In the genomic region with DNA sequence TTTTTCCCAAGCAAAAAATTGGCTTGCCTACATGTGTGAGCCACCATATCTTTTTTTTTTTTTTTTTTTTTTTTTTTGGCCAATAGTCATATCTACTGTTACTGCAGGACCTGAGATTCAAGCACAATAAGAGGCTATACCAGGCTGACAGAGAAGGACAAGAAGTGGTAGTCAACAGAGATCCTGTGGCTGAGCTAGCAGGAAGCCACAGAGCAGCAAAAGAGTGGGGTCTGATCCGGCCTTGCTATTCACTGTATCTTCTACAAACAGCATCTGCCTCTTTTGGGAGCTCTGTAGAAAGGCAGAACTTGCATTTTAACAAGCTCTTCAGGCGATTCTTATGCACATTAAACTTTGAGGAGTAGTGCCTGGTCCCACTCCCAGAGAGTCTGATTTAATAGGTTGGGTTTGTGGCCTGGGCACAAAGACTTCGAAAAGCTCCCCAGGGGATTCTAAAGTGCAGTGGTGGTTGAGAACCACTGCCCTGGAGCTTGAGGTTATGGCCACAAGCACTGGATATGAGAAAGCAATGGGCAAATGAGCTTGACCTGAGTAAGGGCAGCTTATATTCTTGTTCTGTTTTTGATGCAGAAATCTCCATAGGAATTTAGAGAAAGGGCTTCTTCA, we compare ENCODE assay signal across 9 cellular contexts.
DNase-seq lines count a peak whose midpoint lies in the region; ATAC-seq, FAIRE-seq and TF ChIP-seq lines count a peak whose summit lies in the region.
"Had no signal": no experiment of that assay in that cellular context is flagged by ENCODE, and none has a peak within 500 bp of the region (broad histone marks: within the 10 kb centered on the region; RNA-seq: fewer than 3 reads in every experiment).

No MANE protein-coding gene starts in this region.

- DNase-seq in esophagus squamous epithelium (lab: John Stamatoyannopoulos, UW): no peak
- no peak for DNase-seq in D721Med (ENCODE audit: insufficient read length, low spot score)
- DNase-seq in DMS 273 (lab: John Stamatoyannopoulos, UW; ENCODE audit: unreplicated experiment): no peak
- DNase-seq in GOT3 (lab: John Stamatoyannopoulos, UW): no peak
- DNase-seq: T1000 had no signal

- peaks cover 10 to 92% (median 49%) of the 10 kb centered on the region in 3 donors for H3K4me1 ChIP-seq in esophagus squamous epithelium

- intact Hi-C loops in esophagus squamous epithelium (cut with DNase I): no loop called here

- peak; percentile 92 for ATAC-seq in GM18511 (IDR thresholded peaks at IDR 0.05; ENCODE audit: unreplicated experiment)
- peak; percentile 67 for ATAC-seq in GM21526 (IDR thresholded peaks at IDR 0.05; ENCODE audit: low FRiP score, unreplicated experiment)
- ATAC-seq in HG03442 (IDR thresholded peaks at IDR 0.05; ENCODE audit: unreplicated experiment): peak; percentile 77
- ATAC-seq in activated CD4-positive, CD25-positive, alpha-beta regulatory T cell treated with anti-CD3 and anti-CD28 coated beads, Interleukin-2, amount 50 U/mL, for 24 hours: no peak

- peak overlapping the region in 3 of 4 donors; percentile 7 to 65 (median 59) for H3K27ac ChIP-seq in esophagus squamous epithelium

- 51 to 71% methylated on average over 1 to 3 of the region's 3 CpGs for WGBS in esophagus squamous epithelium, 2 donors

- TF ChIP-seq CTCF in esophagus squamous epithelium (IDR thresholded peaks at IDR 0.05) (no peak), D721Med (IDR thresholded peaks at IDR 0.05; ENCODE audit: insufficient read depth, missing control alignments) (no peak)

- H3K4me3 ChIP-seq in esophagus squamous epithelium: no peak overlapping the region

- no peaks in the 10 kb centered on the region for H3K9me3 ChIP-seq in esophagus squamous epithelium

- FAIRE-seq in D721Med (lab: Jason Lieb, UNC): no peak

- TF ChIP-seq POLR2A in esophagus squamous epithelium (IDR thresholded peaks at IDR 0.05): no peak

- no peaks in the 10 kb centered on the region for H3K27me3 ChIP-seq in esophagus squamous epithelium

- no peaks in the 10 kb centered on the region for H3K36me3 ChIP-seq in esophagus squamous epithelium

Comparison
In these comparisons a context has a peak if more than half of its experiments do, and no peak if none do; other contexts are left out.
1. ATAC-seq: peak in GM18511 (single experiment), GM21526 (single experiment) and HG03442 (single experiment); none in activated CD4-positive, CD25-positive, alpha-beta regulatory T cell treated with anti-CD3 and anti-CD28 coated beads, Interleukin-2, amount 50 U/mL, for 24 hours (0 of 2).